11 cellular contexts compared by ENCODE assay signal in genomic region chr2:163737169-163737439, GRCh38. TPM values are rescaled to one million over a fixed set of nuclear protein-coding genes. Genes with fewer than 3 reads are reported as not detected.
DNase-seq lines count a peak whose midpoint lies in the region; ATAC-seq, FAIRE-seq and TF ChIP-seq lines count a peak whose summit lies in the region.
"Had no signal": no experiment of that assay in that cellular context is flagged by ENCODE, and none has a peak within 500 bp of the region (broad histone marks: within the 10 kb centered on the region; RNA-seq: fewer than 3 reads in every experiment).

No MANE protein-coding gene starts in this region.

- no peaks in the 10 kb centered on the region for H4K20me1 ChIP-seq in astrocyte (ENCODE audit: insufficient read depth, low read length)

- no peaks in the 10 kb centered on the region for H3K27me3 ChIP-seq in HAP-1 (ENCODE audit: low read depth)
- no peaks in the 10 kb centered on the region for H3K27me3 ChIP-seq in astrocyte (ENCODE audit: insufficient read depth, low read length)
- H3K27me3 ChIP-seq in iPS-20b (ENCODE audit: insufficient read depth, low read length) = no peaks in the 10 kb centered on the region
- no peaks in the 10 kb centered on the region for H3K27me3 ChIP-seq in skeletal muscle tissue (ENCODE audit: control insufficient read depth in 3 of 3, insufficient read depth in 3 of 3, low read length in 3 of 3)

- no peaks in the 10 kb centered on the region for H3K36me3 Mint-ChIP-seq in astrocyte (ENCODE audit: low read depth, unreplicated experiment)
- H3K36me3 Mint-ChIP-seq: T-cell had no signal

- H3K9me3 ChIP-seq in HAP-1 (no peaks in the 10 kb centered on the region), astrocyte (ENCODE audit: insufficient read depth, low read depth, low read length) (no peaks in the 10 kb centered on the region), iPS-20b (ENCODE audit: insufficient read depth, low read depth, low read length) (no peaks in the 10 kb centered on the region), skeletal muscle tissue (ENCODE audit: control insufficient read depth in 3 of 3, low read length in 3 of 3) (no peaks in the 10 kb centered on the region)

- no peak for TF ChIP-seq CTCF in astrocyte (IDR thresholded peaks at IDR 0.05; ENCODE audit: insufficient read depth, low read depth, low read length)

- H2AFZ ChIP-seq in astrocyte (ENCODE audit: low read depth, low read length) = peak overlapping the region; percentile 90

- peak overlapping the region; percentile 84 for H3K4me3 Mint-ChIP-seq in astrocyte (ENCODE audit: unreplicated experiment)
- H3K4me3 Mint-ChIP-seq: activated T-cell treated with anti-CD3 and anti-CD28 coated beads, Interleukin-2, amount 50 U/mL, for 72 hours; T-cell had no signal

- H3K4me3 ChIP-seq in HAP-1 = peak overlapping the region; percentile 66
- H3K4me3 ChIP-seq in astrocyte (ENCODE audit: insufficient read depth, low read depth, low read length) = peak overlapping the region; percentile 95
- H3K4me3 ChIP-seq in iPS-20b (ENCODE audit: low read length) = peak overlapping the region; percentile 95
- peak overlapping the region; percentile 84 to 93 (median 88) for H3K4me3 ChIP-seq in skeletal muscle tissue (ENCODE audit: low read length in 3 of 3)

- H3K4me1 ChIP-seq in HAP-1 = peaks cover 16% of the 10 kb centered on the region
- H3K4me1 ChIP-seq in astrocyte (ENCODE audit: insufficient read depth, low read length) = peaks cover 5% of the 10 kb centered on the region
- H3K4me1 ChIP-seq in iPS-20b (ENCODE audit: insufficient read depth, low read length) = peaks cover 10% of the 10 kb centered on the region; the same call in 1 of the 2 replicates
- peaks cover 0 to 4% (median 0%) of the 10 kb centered on the region in 3 donors for H3K4me1 ChIP-seq in skeletal muscle tissue (ENCODE audit: control insufficient read depth in 3 of 3, insufficient read depth in 3 of 3, low read length in 3 of 3)

- DNase-seq in HAP-1 (ENCODE audit: low spot score in 2 of 2) (peak in 1 of 2 experiments; percentile 60), astrocyte (ENCODE audit: low read depth) (no peak), NCI-H2029 treated with DMSO at 0.1 percent for 48 hours (lab: John Stamatoyannopoulos, UW) (no peak)
- DNase-seq: activated T-cell treated with anti-CD3 and anti-CD28 coated beads, Interleukin-2, amount 50 U/mL, for 72 hours; stimulated activated naive CD4-positive, alpha-beta T cell; T-cell had no signal

- no peak overlapping the region for H3K27ac ChIP-seq in astrocyte (ENCODE audit: low read depth, low read length)
- peak overlapping the region; percentile 28 for H3K27ac ChIP-seq in iPS-20b (ENCODE audit: low read length)
- H3K27ac ChIP-seq in skeletal muscle tissue (ENCODE audit: low read depth, low read length) = peak overlapping the region; percentile 93

- ATAC-seq in GM21528 (IDR thresholded peaks at IDR 0.05; ENCODE audit: low FRiP score, unreplicated experiment) (no peak), HG03432 (IDR thresholded peaks at IDR 0.05; ENCODE audit: unreplicated experiment) (no peak), HG03025 (IDR thresholded peaks at IDR 0.05; ENCODE audit: low FRiP score, unreplicated experiment) (no peak)
- ATAC-seq: activated T-cell treated with anti-CD3 and anti-CD28 coated beads, Interleukin-2, amount 50 U/mL, for 72 hours; T-cell had no signal

- no peaks in the 10 kb centered on the region for H3K36me3 ChIP-seq in HAP-1 (replicated peaks)
- H3K36me3 ChIP-seq in astrocyte (ENCODE audit: insufficient read depth, low read length) = no peaks in the 10 kb centered on the region
- H3K36me3 ChIP-seq in iPS-20b (ENCODE audit: insufficient read depth, low read depth, low read length) = no peaks in the 10 kb centered on the region
- no peaks in the 10 kb centered on the region for H3K36me3 ChIP-seq in skeletal muscle tissue (ENCODE audit: control insufficient read depth in 3 of 3, insufficient read depth in 3 of 3, low read length in 3 of 3)

- no peak overlapping the region for H3K27ac Mint-ChIP-seq in astrocyte (ENCODE audit: unreplicated experiment)
- H3K27ac Mint-ChIP-seq: activated T-cell treated with anti-CD3 and anti-CD28 coated beads, Interleukin-2, amount 50 U/mL, for 72 hours; T-cell had no signal

- H3K9me3 Mint-ChIP-seq in astrocyte (ENCODE audit: unreplicated experiment) = no peaks in the 10 kb centered on the region

- H3K9ac ChIP-seq in astrocyte (ENCODE audit: low read length) (peak overlapping the region; percentile 96), iPS-20b (ENCODE audit: low read depth, low read length) (peak overlapping the region; percentile 87; the same call in 1 of the 2 replicates), skeletal muscle tissue (ENCODE audit: low read depth in 1 of 3, low read length in 3 of 3) (peak overlapping the region; percentile 83 to 90 (median 86))

- no peak for FAIRE-seq in astrocyte (lab: Jason Lieb, UNC)

- no peaks in the 10 kb centered on the region for H3K27me3 Mint-ChIP-seq in astrocyte (ENCODE audit: low read depth, unreplicated experiment)

- peaks cover 6% of the 10 kb centered on the region for H3K4me1 Mint-ChIP-seq in astrocyte (ENCODE audit: low read depth, unreplicated experiment)

- peak overlapping the region; percentile 93 for H3K4me2 ChIP-seq in astrocyte (ENCODE audit: low read length)

- in situ Hi-C loops in HAP-1 (cut with MboI; ENCODE audit: low sequenced_read_pairs) = no loop called here

- peaks cover 34% of the 10 kb centered on the region for H3K79me2 ChIP-seq in astrocyte (ENCODE audit: insufficient read depth, low read length)

RNA-seq across cellular contexts. Expression of gene FIGN, which starts 1.3 kb away (rescaled TPM):
- 25.9 and 30.3 TPM in 2 replicates for total RNA-seq in astrocyte
- total RNA-seq in skeletal muscle tissue = 1.0 TPM
- total RNA-seq: activated T-cell treated with anti-CD3 and anti-CD28 coated beads, Interleukin-2, amount 50 U/mL, for 72 hours had no signal

Comparison
In these comparisons a context has a peak if more than half of its experiments do, and no peak if none do; other contexts are left out.
1. RNA of gene FIGN, which starts 1.3 kb away (total RNA-seq): 25.9 to 30.3 TPM in astrocyte; 1.0 TPM in skeletal muscle tissue (single experiment); every median in the first group is over 10 times any median in the second.
2. Peak in every context shown above with its lines, with median percentiles within 50 percentile points of each other: H3K4me3 ChIP-seq and H3K9ac ChIP-seq.